Comparison of ENCODE assay signal across 9 cellular contexts in the genomic region with DNA sequence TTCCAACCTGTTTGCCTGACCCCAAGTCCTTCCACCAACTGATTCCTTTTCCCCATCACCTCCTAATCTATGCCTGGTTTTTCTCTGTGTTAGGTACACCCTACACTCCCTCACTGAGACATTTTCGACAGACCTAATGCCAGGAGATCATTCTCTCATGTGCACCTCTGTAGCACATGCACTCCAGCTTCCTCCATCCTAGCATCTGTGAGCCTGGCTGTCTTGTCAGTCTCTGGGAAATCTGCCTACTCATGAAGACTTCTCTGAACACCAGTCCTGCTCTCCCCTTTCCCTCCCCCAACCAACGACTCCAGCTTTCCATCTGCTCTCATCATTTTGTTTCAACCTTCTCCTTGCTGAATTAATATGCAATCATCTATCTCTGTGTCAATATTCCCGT. TPM values are rescaled to one million over a fixed set of nuclear protein-coding genes. Genes with fewer than 3 reads are reported as not detected.
DNase-seq lines count a peak whose midpoint lies in the region; ATAC-seq and TF ChIP-seq lines count a peak whose summit lies in the region.
"Had no signal": no experiment of that assay in that cellular context is flagged by ENCODE, and none has a peak within 500 bp of the region (broad histone marks: within the 10 kb centered on the region; RNA-seq: fewer than 3 reads in every experiment).

No MANE protein-coding gene starts in this region.

- peaks cover 19% of the 10 kb centered on the region for H3K36me3 Mint-ChIP-seq in natural killer cell

- H3K4me2 ChIP-seq in Karpas-422 (ENCODE audit: low read depth, low read length, poor library complexity, severe bottlenecking) = peak overlapping the region; percentile 83

- DNase-seq in BE2C (no peak), Karpas-422 (no peak), choroid plexus epithelial cell (ENCODE audit: low read depth) (no peak), natural killer cell (no peak), medulla oblongata (ENCODE audit: extremely low spot score) (no peak), KG1 (lab: John Stamatoyannopoulos, UW) (no peak), globus pallidus (ENCODE audit: low spot score) (no peak)
- DNase-seq: islet precursor cell had no signal

- no peaks in the 10 kb centered on the region for H3K9me2 ChIP-seq in Karpas-422 (replicated peaks; ENCODE audit: insufficient read depth, low read length)

- peaks cover 34 to 49% of the 10 kb centered on the region in 2 donors for H3K4me1 Mint-ChIP-seq in natural killer cell

- peak overlapping the region; percentile 97 to 100 for H3K27ac Mint-ChIP-seq in natural killer cell

- H3K9me3 ChIP-seq in BE2C = no peaks in the 10 kb centered on the region
- H3K9me3 ChIP-seq in Karpas-422 (ENCODE audit: low read length) = no peaks in the 10 kb centered on the region

- H3K4me3 ChIP-seq in BE2C (ENCODE audit: low read depth, low read length) (peak overlapping the region; percentile 85), Karpas-422 (ENCODE audit: low read length) (peak overlapping the region; percentile 98), choroid plexus epithelial cell (ENCODE audit: low read depth, low read length) (peak overlapping the region; percentile 89)

- peak overlapping the region; percentile 7; the same call in 1 of the 2 replicates for H3K27ac ChIP-seq in Karpas-422 (ENCODE audit: low read length)

- no peak for TF ChIP-seq CTCF in BE2C (IDR thresholded peaks at IDR 0.05; ENCODE audit: low read depth, low read length)
- no peak for TF ChIP-seq CTCF in choroid plexus epithelial cell (conservative IDR thresholded peaks at IDR 0.05; ENCODE audit: low read depth, low read length)
- no peak for TF ChIP-seq CTCF in natural killer cell (IDR thresholded peaks at IDR 0.05)

- 0 out of 2 replicates have a peak, but pooled peaks cover 13% of the 10 kb centered on the region for H4K20me1 ChIP-seq in Karpas-422 (ENCODE audit: insufficient read depth, low read depth, low read length)

- peak overlapping the region; percentile 93 for H3K9ac ChIP-seq in Karpas-422 (ENCODE audit: low read length)

- intact Hi-C loops in natural killer cell (cut with micrococcal nuclease) = loop anchor here (1.0 kb wide), 2 partner anchors 17 to 21 kb away; no protein-coding TSS in a partner anchor

- ATAC-seq in natural killer cell (no peak), GM21423 (IDR thresholded peaks at IDR 0.05; ENCODE audit: unreplicated experiment) (no peak)

- H3K4me3 Mint-ChIP-seq in natural killer cell = peak overlapping the region; percentile 100

- H3K36me3 ChIP-seq in BE2C (peaks cover 4% of the 10 kb centered on the region), Karpas-422 (ENCODE audit: insufficient read depth, low read length) (peaks cover 30% of the 10 kb centered on the region; the same call in 1 of the 2 replicates)

- H3K27me3 ChIP-seq in BE2C = no peaks in the 10 kb centered on the region
- no peaks in the 10 kb centered on the region for H3K27me3 ChIP-seq in Karpas-422 (ENCODE audit: low read length)

- peaks cover 59% of the 10 kb centered on the region for H3K79me2 ChIP-seq in Karpas-422 (ENCODE audit: low read length)

- H3K9me3 Mint-ChIP-seq in natural killer cell = no peaks in the 10 kb centered on the region

- H2AFZ ChIP-seq in Karpas-422 (ENCODE audit: low read length) = no peak overlapping the region

- no peaks in the 10 kb centered on the region for H3K27me3 Mint-ChIP-seq in natural killer cell (ENCODE audit: low read depth in 2 of 2)

- H3K4me1 ChIP-seq in BE2C (no peaks in the 10 kb centered on the region), Karpas-422 (ENCODE audit: low read length) (peaks cover 27% of the 10 kb centered on the region)

RNA-seq across cellular contexts. Expression of a gene that starts 1.0 kb away (rescaled TPM):
- 51.9 TPM for polyA plus RNA-seq in BE2C (2012; ENCODE audit: insufficient read depth, insufficient read length, low read depth)
- 42.5 and 50.7 TPM in 2 replicates for total RNA-seq in Karpas-422 (2014; rRNA removed; shearing (Covaris generic); ENCODE audit: low replicate concordance)
- 10 to 100 TPM; 17.8 to 26.8 (median 22.0) TPM for total RNA-seq in natural killer cell

RNA-seq across cellular contexts. Expression of a gene that starts 1.1 kb away (rescaled TPM):
- polyA plus RNA-seq in BE2C (2012; ENCODE audit: insufficient read depth, insufficient read length, low read depth) = 13.6 TPM
- 24.9 and 31.3 TPM in 2 replicates for total RNA-seq in Karpas-422 (2014; rRNA removed; shearing (Covaris generic); ENCODE audit: low replicate concordance)
- total RNA-seq in natural killer cell = 100 to 1,000 TPM; 103 to 128 (median 123) TPM

RNA-seq across cellular contexts. Expression of a gene that starts 20.8 kb away (rescaled TPM):
- polyA plus RNA-seq in BE2C (2012; ENCODE audit: insufficient read depth, insufficient read length, low read depth) = 16.2 TPM
- 37.4 and 48.5 TPM in 2 replicates for total RNA-seq in Karpas-422 (2014; rRNA removed; shearing (Covaris generic); ENCODE audit: low replicate concordance)
- 10 to 100 TPM; 53.2 to 73.0 (median 67.5) TPM for total RNA-seq in natural killer cell

RNA-seq across cellular contexts. Expression of a gene that starts 29.8 kb away (rescaled TPM):
- 16.8 TPM for polyA plus RNA-seq in BE2C (2012; ENCODE audit: insufficient read depth, insufficient read length, low read depth)
- total RNA-seq in Karpas-422 (2014; rRNA removed; shearing (Covaris generic); ENCODE audit: low replicate concordance) = 96.9 and 141 TPM in 2 replicates
- 1 to 10 TPM in 1 of 3 donors, under 1 TPM in 2; 0.50 to 2.4 (median 0.96) TPM for total RNA-seq in natural killer cell

RNA-seq across cellular contexts. Expression of a gene that starts 51.0 kb away (rescaled TPM):
- not detected for polyA plus RNA-seq in BE2C (2012; ENCODE audit: insufficient read depth, insufficient read length, low read depth)
- not detected in 2 replicates for total RNA-seq in Karpas-422 (2014; rRNA removed; shearing (Covaris generic); ENCODE audit: low replicate concordance)
- 1 to 10 TPM in 1 of 3 donors, under 1 TPM in 2; 0.43 to 1.7 (median 0.48) TPM for total RNA-seq in natural killer cell
